17 cellular contexts compared by ENCODE assay signal in genomic region chr19:6709549-6709948, GRCh38. TPM values are rescaled to one million over a fixed set of nuclear protein-coding genes. Genes with fewer than 3 reads are reported as not detected.
"Had no signal": no experiment of that assay in that cellular context is flagged by ENCODE, and none has a peak within 500 bp of the region (broad histone marks: within the 10 kb centered on the region; RNA-seq: fewer than 3 reads in every experiment).

No MANE protein-coding gene starts in this region.

- H3K4me3 Mint-ChIP-seq: activated CD8-positive, alpha-beta T cell treated with anti-CD3 and anti-CD28 coated beads, Interleukin-2, amount 10 ng/mL, durations not matched to agents 7 days and 5 days; dendritic cell treated with granulocyte-macrophage colony-stimulating factor and Interleukin-4, amounts not matched to agents 40 ng/mL and 50 ng/mL, for 4 days had no signal

- H3K36me3 Mint-ChIP-seq: activated naive CD8-positive, alpha-beta T cell treated with anti-CD3 and anti-CD28 coated beads, Interleukin-2, amount 10 ng/mL, durations not matched to agents 7 days and 5 days had no signal

- H3K27me3 ChIP-seq: pancreas had no signal

- H3K36me3 ChIP-seq: brain microvascular endothelial cell, thoracic aorta had no signal

- H3K4me1 ChIP-seq: pancreas had no signal

- ATAC-seq: activated CD8-positive, alpha-beta T cell treated with anti-CD3 and anti-CD28 coated beads, Interleukin-2, amount 10 ng/mL, durations not matched to agents 7 days and 5 days; pancreas had no signal

- H3K4me3 ChIP-seq: pancreas, SK-N-MC, thoracic aorta had no signal

- H3K27ac Mint-ChIP-seq: activated CD8-positive, alpha-beta T cell treated with anti-CD3 and anti-CD28 coated beads, Interleukin-2, amount 10 ng/mL, durations not matched to agents 7 days and 5 days; dendritic cell treated with granulocyte-macrophage colony-stimulating factor and Interleukin-4, amounts not matched to agents 40 ng/mL and 50 ng/mL, for 4 days had no signal

- H3K9me3 Mint-ChIP-seq: activated naive CD8-positive, alpha-beta T cell treated with anti-CD3 and anti-CD28 coated beads, Interleukin-2, amount 10 ng/mL, durations not matched to agents 7 days and 5 days; dendritic cell treated with granulocyte-macrophage colony-stimulating factor and Interleukin-4, amounts not matched to agents 40 ng/mL and 50 ng/mL, for 4 days had no signal

- DNase-seq: activated CD8-positive, alpha-beta memory T cell treated with anti-CD3 and anti-CD28 coated beads, Interleukin-2, amount 50 U/mL, for 4 hours; activated CD8-positive, alpha-beta T cell treated with anti-CD3 and anti-CD28 coated beads, Interleukin-2, amount 10 ng/mL, durations not matched to agents 7 days and 5 days; activated naive CD4-positive, alpha-beta T cell; activated naive CD8-positive, alpha-beta T cell treated with anti-CD3 and anti-CD28 coated beads, Interleukin-2, amount 10 ng/mL, durations not matched to agents 7 days and 5 days; brain microvascular endothelial cell; cerebellar nuclear complex; effector memory CD4-positive, alpha-beta T cell; foreskin melanocyte; pancreas; stimulated activated CD4-positive, alpha-beta T cell treated with anti-CD3 and anti-CD28 coated beads, Interleukin-12 subunit alpha, Interleukin-12 subunit beta, amount 100 ng/mL, for 4 hours; stimulated activated CD4-positive, alpha-beta T cell treated with anti-CD3 and anti-CD28 coated beads, Interleukin-2, amount 100 ng/mL, for 24 hours had no signal

- H3K27ac ChIP-seq: brain microvascular endothelial cell, epithelial cell of prostate, pancreas, SK-N-MC, thoracic aorta had no signal

- H3K9me3 ChIP-seq: pancreas, thoracic aorta had no signal

RNA-seq across cellular contexts. Expression of gene C3, which starts 10.9 kb away (rescaled TPM):
- polyA plus RNA-seq: neural cell had no signal

RNA-seq across cellular contexts. Expression of gene TNFSF14, which starts 39.6 kb away (rescaled TPM):
- total RNA-seq: fibroblast of lung had no signal
- polyA plus RNA-seq: fibroblast of lung, neural cell had no signal

RNA-seq across cellular contexts. Expression of gene SH2D3A, which starts 57.7 kb away (rescaled TPM):
- total RNA-seq: fibroblast of lung had no signal
- polyA plus RNA-seq: fibroblast of lung had no signal
